11 cellular contexts compared by ENCODE assay signal in genomic region chr12:101875112-101875961, GRCh38. TPM values are rescaled to one million over a fixed set of nuclear protein-coding genes. Genes with fewer than 3 reads are reported as not detected.
DNase-seq lines count a peak whose midpoint lies in the region; ATAC-seq and TF ChIP-seq lines count a peak whose summit lies in the region.
"Had no signal": no experiment of that assay in that cellular context is flagged by ENCODE, and none has a peak within 500 bp of the region (broad histone marks: within the 10 kb centered on the region; RNA-seq: fewer than 3 reads in every experiment).

No MANE protein-coding gene starts in this region.

- no peak for DNase-seq in activated CD8-positive, alpha-beta T cell treated with anti-CD3 and anti-CD28 coated beads for 36 hours
- DNase-seq in activated CD8-positive, alpha-beta T cell treated with anti-CD3 and anti-CD28 coated beads, Interleukin-2, amount 10 ng/mL, durations not matched to agents 7 days and 5 days, result no peak
- DNase-seq in astrocyte of the spinal cord (ENCODE audit: low read depth, low spot score) (peak; percentile 34), memory B cell (ENCODE audit: low spot score in 2 of 2) (no peak), type B pancreatic cell (ENCODE audit: extremely low spot score, unreplicated experiment) (no peak)
- DNase-seq: caudate nucleus; stimulated activated naive CD8-positive, alpha-beta T cell treated with anti-CD3 and anti-CD28 coated beads, Interleukin-15, Interleukin-2, amounts not matched to agents 100 U/mL and 50 U/mL, for 24 hours had no signal

- H3K36me3 Mint-ChIP-seq in activated CD8-positive, alpha-beta T cell treated with anti-CD3 and anti-CD28 coated beads for 36 hours (ENCODE audit: low read depth), result peaks cover 2% of the 10 kb centered on the region
- H3K36me3 Mint-ChIP-seq in activated CD8-positive, alpha-beta T cell treated with anti-CD3 and anti-CD28 coated beads, Interleukin-2, amount 10 ng/mL, durations not matched to agents 7 days and 5 days (ENCODE audit: low read depth), result peaks cover 2% of the 10 kb centered on the region
- H3K36me3 Mint-ChIP-seq in memory B cell (no peaks in the 10 kb centered on the region), type B pancreatic cell (no peaks in the 10 kb centered on the region)

- in situ Hi-C loops in astrocyte of the spinal cord (cut with HindIII; ENCODE audit: low sequenced_read_pairs), result no loop called here

- H3K4me3 ChIP-seq in astrocyte of the spinal cord (ENCODE audit: low read depth, low read length), result no peak overlapping the region
- H3K4me3 ChIP-seq: A549 had no signal

- POLR2A ChIA-PET in activated CD8-positive, alpha-beta T cell treated with anti-CD3 and anti-CD28 coated beads for 36 hours (lab: Charles Lee), result interaction anchor here (1.4 kb wide), 1 partner anchor 9 kb away, joined by 4 read pairs; no protein-coding TSS in a partner anchor
- POLR2A ChIA-PET in activated CD8-positive, alpha-beta T cell treated with anti-CD3 and anti-CD28 coated beads, Interleukin-2, amount 10 ng/mL, durations not matched to agents 7 days and 5 days (lab: Charles Lee), result no interaction called here

- H3K27ac Mint-ChIP-seq in activated CD8-positive, alpha-beta T cell treated with anti-CD3 and anti-CD28 coated beads for 36 hours, result peak overlapping the region; percentile 63
- H3K27ac Mint-ChIP-seq in activated CD8-positive, alpha-beta T cell treated with anti-CD3 and anti-CD28 coated beads, Interleukin-2, amount 10 ng/mL, durations not matched to agents 7 days and 5 days, result no peak overlapping the region
- peak overlapping the region; percentile 97 for H3K27ac Mint-ChIP-seq in memory B cell
- H3K27ac Mint-ChIP-seq in type B pancreatic cell, result peak overlapping the region; percentile 63

- no peak overlapping the region for H3K4me3 Mint-ChIP-seq in activated CD8-positive, alpha-beta T cell treated with anti-CD3 and anti-CD28 coated beads for 36 hours
- no peak overlapping the region for H3K4me3 Mint-ChIP-seq in activated CD8-positive, alpha-beta T cell treated with anti-CD3 and anti-CD28 coated beads, Interleukin-2, amount 10 ng/mL, durations not matched to agents 7 days and 5 days
- H3K4me3 Mint-ChIP-seq in memory B cell (no peak overlapping the region), type B pancreatic cell (peak overlapping the region; percentile 10)

- CTCF ChIA-PET in activated CD8-positive, alpha-beta T cell treated with anti-CD3 and anti-CD28 coated beads for 36 hours (lab: Charles Lee), result interaction anchor here (1.1 to 1.5 kb wide), 3 partner anchors 9 to 102 kb away, joined by 3 to 6 read pairs (median 5); no protein-coding TSS in a partner anchor
- CTCF ChIA-PET in activated CD8-positive, alpha-beta T cell treated with anti-CD3 and anti-CD28 coated beads, Interleukin-2, amount 10 ng/mL, durations not matched to agents 7 days and 5 days (lab: Charles Lee), result interaction anchor here (0.9 to 1.3 kb wide), 3 partner anchors 11 to 101 kb away, joined by 3 to 4 read pairs (median 3); no protein-coding TSS in a partner anchor

- intact Hi-C loops in activated CD8-positive, alpha-beta T cell treated with anti-CD3 and anti-CD28 coated beads for 36 hours (cut with micrococcal nuclease), result no loop called here

- no peaks in the 10 kb centered on the region for H3K9me3 Mint-ChIP-seq in activated CD8-positive, alpha-beta T cell treated with anti-CD3 and anti-CD28 coated beads for 36 hours
- H3K9me3 Mint-ChIP-seq in activated CD8-positive, alpha-beta T cell treated with anti-CD3 and anti-CD28 coated beads, Interleukin-2, amount 10 ng/mL, durations not matched to agents 7 days and 5 days (ENCODE audit: insufficient read depth), result no peaks in the 10 kb centered on the region
- H3K9me3 Mint-ChIP-seq in memory B cell, result no peaks in the 10 kb centered on the region
- no peaks in the 10 kb centered on the region for H3K9me3 Mint-ChIP-seq in type B pancreatic cell

- no peak for TF ChIP-seq CTCF in activated CD8-positive, alpha-beta T cell treated with anti-CD3 and anti-CD28 coated beads for 36 hours (IDR thresholded peaks at IDR 0.05)
- TF ChIP-seq CTCF in astrocyte of the spinal cord (IDR thresholded peaks at IDR 0.05; ENCODE audit: low read depth, low read length) (no peak), type B pancreatic cell (conservative IDR thresholded peaks at IDR 0.05) (no peak)

- peaks cover 14% of the 10 kb centered on the region for H3K4me1 Mint-ChIP-seq in activated CD8-positive, alpha-beta T cell treated with anti-CD3 and anti-CD28 coated beads for 36 hours (ENCODE audit: low read depth)
- peaks cover 16% of the 10 kb centered on the region for H3K4me1 Mint-ChIP-seq in activated CD8-positive, alpha-beta T cell treated with anti-CD3 and anti-CD28 coated beads, Interleukin-2, amount 10 ng/mL, durations not matched to agents 7 days and 5 days (ENCODE audit: low read depth)
- H3K4me1 Mint-ChIP-seq in memory B cell (peaks cover 12% of the 10 kb centered on the region), type B pancreatic cell (ENCODE audit: unreplicated experiment) (peaks cover 10% of the 10 kb centered on the region)

- no peaks in the 10 kb centered on the region for H3K27me3 Mint-ChIP-seq in activated CD8-positive, alpha-beta T cell treated with anti-CD3 and anti-CD28 coated beads for 36 hours
- no peaks in the 10 kb centered on the region for H3K27me3 Mint-ChIP-seq in activated CD8-positive, alpha-beta T cell treated with anti-CD3 and anti-CD28 coated beads, Interleukin-2, amount 10 ng/mL, durations not matched to agents 7 days and 5 days (ENCODE audit: low read depth)
- H3K27me3 Mint-ChIP-seq in memory B cell, result no peaks in the 10 kb centered on the region
- H3K27me3 Mint-ChIP-seq in type B pancreatic cell, result peaks cover 8% of the 10 kb centered on the region

- no peak for ATAC-seq in activated CD8-positive, alpha-beta T cell treated with anti-CD3 and anti-CD28 coated beads for 36 hours
- ATAC-seq in activated CD8-positive, alpha-beta T cell treated with anti-CD3 and anti-CD28 coated beads, Interleukin-2, amount 10 ng/mL, durations not matched to agents 7 days and 5 days, result no peak
- ATAC-seq in memory B cell (ENCODE audit: low read depth) (no peak), HG02610 (IDR thresholded peaks at IDR 0.05; ENCODE audit: unreplicated experiment) (no peak), GM18498 (IDR thresholded peaks at IDR 0.05; ENCODE audit: unreplicated experiment) (no peak), HG03432 (IDR thresholded peaks at IDR 0.05; ENCODE audit: unreplicated experiment) (no peak)
- ATAC-seq: A549; stimulated activated naive CD8-positive, alpha-beta T cell treated with anti-CD3 and anti-CD28 coated beads, Interleukin-15, Interleukin-2, amounts not matched to agents 100 U/mL and 50 U/mL, for 24 hours had no signal

RNA-seq across cellular contexts. Expression of gene DRAM1, which starts 2.0 kb away (rescaled TPM):
- total RNA-seq in activated CD8-positive, alpha-beta T cell treated with anti-CD3 and anti-CD28 coated beads for 36 hours, result 1 to 10 TPM; 3.8 to 4.3 TPM
- total RNA-seq in activated CD8-positive, alpha-beta T cell treated with anti-CD3 and anti-CD28 coated beads, Interleukin-2, amount 10 ng/mL, durations not matched to agents 7 days and 5 days, result 1 to 10 TPM; 2.6 to 2.7 TPM
- 12.5 and 20.6 TPM in 2 replicates for total RNA-seq in type B pancreatic cell (ENCODE audit: low replicate concordance)

RNA-seq across cellular contexts. Expression of gene GNPTAB, which starts 44.6 kb away (rescaled TPM):
- 10 to 100 TPM; 52.4 to 56.9 TPM for total RNA-seq in activated CD8-positive, alpha-beta T cell treated with anti-CD3 and anti-CD28 coated beads for 36 hours
- 100 to 1,000 TPM; 104 to 109 TPM for total RNA-seq in activated CD8-positive, alpha-beta T cell treated with anti-CD3 and anti-CD28 coated beads, Interleukin-2, amount 10 ng/mL, durations not matched to agents 7 days and 5 days
- total RNA-seq in type B pancreatic cell (ENCODE audit: low replicate concordance), result 29.4 and 39.0 TPM in 2 replicates
